15 cellular contexts compared by ENCODE assay signal in genomic region chr12:52521581-52522266, GRCh38. TPM values are rescaled to one million over a fixed set of nuclear protein-coding genes. Genes with fewer than 3 reads are reported as not detected.
DNase-seq lines count a peak whose midpoint lies in the region; ATAC-seq and TF ChIP-seq lines count a peak whose summit lies in the region.
"Had no signal": no experiment of that assay in that cellular context is flagged by ENCODE, and none has a peak within 500 bp of the region (broad histone marks: within the 10 kb centered on the region; RNA-seq: fewer than 3 reads in every experiment).

No MANE protein-coding gene starts in this region.

- POLR2A ChIA-PET in RWPE1 (lab: Yijun Ruan, JAX; ENCODE audit: low non-redundant PET), result interaction anchor here (0.7 kb wide), 1 partner anchor 79 kb away, joined by 4 read pairs; no protein-coding TSS in a partner anchor

- 38 to 44% methylated on average over 3 to 5 of the region's 10 CpGs for WGBS in esophagus squamous epithelium, 2 donors
- WGBS in smooth muscle cell (ENCODE audit: low lambda C conversion rate), result 53% methylated on average over 10 of the region's 10 CpGs

- peaks cover 0 to 5% (median 0%) of the 10 kb centered on the region in 4 donors for H3K27me3 ChIP-seq in esophagus squamous epithelium
- no peaks in the 10 kb centered on the region for H3K27me3 ChIP-seq in smooth muscle cell (ENCODE audit: low read depth)
- peaks cover 36% of the 10 kb centered on the region for H3K27me3 ChIP-seq in BE2C

- peak overlapping the region in 3 of 4 donors; percentile 17 to 51 (median 50) for H3K4me3 ChIP-seq in esophagus squamous epithelium
- H3K4me3 ChIP-seq in smooth muscle cell, result no peak overlapping the region
- H3K4me3 ChIP-seq in BE2C (ENCODE audit: low read depth, low read length), result no peak overlapping the region
- H3K4me3 ChIP-seq: stomach had no signal

- H3K9me3 ChIP-seq in esophagus squamous epithelium (no peaks in the 10 kb centered on the region), smooth muscle cell (replicated peaks; ENCODE audit: low read depth) (no peaks in the 10 kb centered on the region), BE2C (no peaks in the 10 kb centered on the region)
- H3K9me3 ChIP-seq: stomach had no signal

- H3K27ac ChIP-seq in RWPE1, result peak overlapping the region; percentile 100
- peak overlapping the region; percentile 89 to 94 (median 91) for H3K27ac ChIP-seq in esophagus squamous epithelium
- H3K27ac ChIP-seq in smooth muscle cell (ENCODE audit: low read depth), result peak overlapping the region; percentile 74
- H3K27ac ChIP-seq: 22Rv1, stomach had no signal

- no peaks in the 10 kb centered on the region for H3F3A ChIP-seq in smooth muscle cell (ENCODE audit: low read depth)

- H3K4me2 ChIP-seq in smooth muscle cell, result peak overlapping the region; percentile 40

- no peak overlapping the region for H2AFZ ChIP-seq in smooth muscle cell (ENCODE audit: low read depth)

- no peaks in the 10 kb centered on the region for H4K20me1 ChIP-seq in smooth muscle cell (ENCODE audit: low read depth)

- DNase-seq in NCI-H1105 (lab: John Stamatoyannopoulos, UW) (peak; percentile 11), NCI-H1105 treated with DMSO at 0.1 percent for 48 hours (lab: John Stamatoyannopoulos, UW) (no peak), RWPE1 (ENCODE audit: low spot score) (peak; percentile 53), esophagus squamous epithelium (lab: John Stamatoyannopoulos, UW) (no peak), smooth muscle cell (lab: John Stamatoyannopoulos, UW; ENCODE audit: unreplicated experiment) (no peak), BE2C (no peak), NCI-H1048 (lab: John Stamatoyannopoulos, UW) (no peak)
- DNase-seq: NCI-H774; stimulated activated CD4-positive, alpha-beta T cell treated with anti-CD3 and anti-CD28 coated beads, Interleukin-4, amount 100 ng/mL, for 24 hours had no signal

- H3K9ac ChIP-seq in smooth muscle cell (ENCODE audit: low read depth), result no peak overlapping the region

- peaks cover 0 to 15% (median 7%) of the 10 kb centered on the region in 3 donors for H3K36me3 ChIP-seq in esophagus squamous epithelium
- no peaks in the 10 kb centered on the region for H3K36me3 ChIP-seq in smooth muscle cell (ENCODE audit: low read depth)
- no peaks in the 10 kb centered on the region for H3K36me3 ChIP-seq in BE2C
- H3K36me3 ChIP-seq: stomach had no signal

- no peak for TF ChIP-seq CTCF in RWPE1 (conservative IDR thresholded peaks at IDR 0.05; ENCODE audit: low read depth)
- TF ChIP-seq CTCF in esophagus squamous epithelium (IDR thresholded peaks at IDR 0.05), result no peak
- no peak for TF ChIP-seq CTCF in smooth muscle cell (IDR thresholded peaks at IDR 0.05; ENCODE audit: borderline replicate concordance, insufficient read depth, poor library complexity, severe bottlenecking)
- no peak for TF ChIP-seq CTCF in BE2C (IDR thresholded peaks at IDR 0.05; ENCODE audit: low read depth, low read length)

- intact Hi-C loops in esophagus squamous epithelium (cut with DNase I), result loop anchor here (10.0 kb wide), 1 partner anchor 353 kb away; no protein-coding TSS in a partner anchor

- H3K4me1 ChIP-seq in esophagus squamous epithelium, result peaks cover 29 to 82% (median 36%) of the 10 kb centered on the region in 3 donors
- H3K4me1 ChIP-seq in smooth muscle cell (ENCODE audit: low read depth), result peaks cover 5% of the 10 kb centered on the region
- no peaks in the 10 kb centered on the region for H3K4me1 ChIP-seq in BE2C

- no peak for TF ChIP-seq POLR2A in esophagus squamous epithelium (IDR thresholded peaks at IDR 0.05)

- no peaks in the 10 kb centered on the region for H3K79me2 ChIP-seq in smooth muscle cell (ENCODE audit: low read depth)

- no peak for ATAC-seq in GM21576 (IDR thresholded peaks at IDR 0.05; ENCODE audit: unreplicated experiment)

- CTCF ChIA-PET in RWPE1 (lab: Yijun Ruan, JAX), result interaction anchor here (0.6 to 5.3 kb wide), 10 partner anchors 28 to 526 kb away, joined by 3 to 38 read pairs (median 4); no protein-coding TSS in a partner anchor

RNA-seq across cellular contexts. Expression of gene KRT5, which starts 1.5 kb away (rescaled TPM):
- over 10,000 TPM in 1 of 4 donors, 1,000 to 10,000 TPM in 3; 7,921 to 12,107 (median 9,375) TPM for total RNA-seq in esophagus squamous epithelium
- total RNA-seq in smooth muscle cell, result 152 and 209 TPM in 2 replicates
- 67.2 and 198 TPM in 2 replicates for polyA plus RNA-seq in smooth muscle cell
- not detected for polyA plus RNA-seq in BE2C (2012; ENCODE audit: insufficient read depth, insufficient read length, low read depth)
- total RNA-seq: chondrocyte, frontal cortex had no signal

RNA-seq across cellular contexts. Expression of gene KRT6A, which starts 28.7 kb away (rescaled TPM):
- total RNA-seq in esophagus squamous epithelium (over 10,000 TPM in 3 of 4 donors, 1,000 to 10,000 TPM in 1; 1,263 to 22,053 (median 17,717) TPM), smooth muscle cell (985 and 1,128 TPM in 2 replicates)
- polyA plus RNA-seq in smooth muscle cell, result 460 and 992 TPM in 2 replicates
- polyA plus RNA-seq in BE2C (2012; ENCODE audit: insufficient read depth, insufficient read length, low read depth), result not detected
- total RNA-seq: chondrocyte, frontal cortex had no signal

RNA-seq across cellular contexts. Expression of gene KRT71, which starts 31.2 kb away (rescaled TPM):
- total RNA-seq in esophagus squamous epithelium (not detected), smooth muscle cell (not detected in 2 replicates)
- polyA plus RNA-seq in smooth muscle cell, result not detected in 2 replicates
- polyA plus RNA-seq in BE2C (2012; ENCODE audit: insufficient read depth, insufficient read length, low read depth), result not detected
- total RNA-seq: chondrocyte, frontal cortex, omental fat pad, stomach had no signal
- polyA plus RNA-seq: stomach had no signal

RNA-seq across cellular contexts. Expression of gene KRT6C, which starts 48.1 kb away (rescaled TPM):
- total RNA-seq in esophagus squamous epithelium, result 1,000 to 10,000 TPM in 3 of 4 donors, 10 to 100 TPM in 1; 99.0 to 3,532 (median 1,742) TPM
- total RNA-seq in smooth muscle cell, result 30.2 and 32.6 TPM in 2 replicates
- 22.0 and 26.5 TPM in 2 replicates for polyA plus RNA-seq in smooth muscle cell
- not detected for polyA plus RNA-seq in BE2C (2012; ENCODE audit: insufficient read depth, insufficient read length, low read depth)
- total RNA-seq: chondrocyte, frontal cortex, omental fat pad had no signal

RNA-seq across cellular contexts. Expression of gene KRT74, which starts 51.9 kb away (rescaled TPM):
- total RNA-seq in esophagus squamous epithelium (1 to 10 TPM in 1 of 4 donors, under 1 TPM in 1, not detected in 2; 0.19 to 6.7 TPM), smooth muscle cell (0.22 TPM in 1 of 2 replicates, not detected in the other)
- polyA plus RNA-seq in smooth muscle cell, result not detected in 2 replicates
- polyA plus RNA-seq in BE2C (2012; ENCODE audit: insufficient read depth, insufficient read length, low read depth), result not detected
- total RNA-seq: chondrocyte, frontal cortex, omental fat pad, stomach had no signal

Comparison
In these comparisons a context has a peak if more than half of its experiments do, and no peak if none do; other contexts are left out.
1. DNase-seq: peak in NCI-H1105 (single experiment) and RWPE1 (single experiment); none in NCI-H1105 treated with DMSO at 0.1 percent for 48 hours (single experiment), esophagus squamous epithelium (single experiment), smooth muscle cell (single experiment), BE2C (single experiment) and NCI-H1048 (single experiment).
2. H3K4me3 ChIP-seq: peak in esophagus squamous epithelium (3 of 4); none in smooth muscle cell (single experiment) and BE2C (single experiment).
3. RNA of gene KRT5, which starts 1.5 kb away (total RNA-seq): 7,921 to 12,107 TPM in esophagus squamous epithelium; 152 to 209 TPM in smooth muscle cell; every median in the first group is over 10 times any median in the second.
4. Peak in every context shown above with its lines, with median percentiles within 50 percentile points of each other: H3K27ac ChIP-seq.